8 cellular contexts compared by ENCODE assay signal in genomic region chr9:113993838-113994540, GRCh38.
DNase-seq lines count a peak whose midpoint lies in the region; ATAC-seq and TF ChIP-seq lines count a peak whose summit lies in the region.

No MANE protein-coding gene starts in this region.

- DNase-seq in Ammon's horn (ENCODE audit: low spot score): peak; percentile 94
- peak; percentile 85 to 95 for DNase-seq in NCI-H2081 (lab: John Stamatoyannopoulos, UW)
- peak; percentile 93 for DNase-seq in coronary artery (ENCODE audit: low spot score)
- peak; percentile 59 to 72 (median 60) for DNase-seq in mucosa of descending colon
- DNase-seq in hepatic stellate cell (ENCODE audit: low spot score): no peak
- no peak for DNase-seq in WTC11 (ENCODE audit: low spot score)

- H3K27ac ChIP-seq in coronary artery: peak overlapping the region in 1 of 2 donors; percentile 51

- no peaks in the 10 kb centered on the region for H3K9me3 Mint-ChIP-seq in WTC11

- no peaks in the 10 kb centered on the region for H3K27me3 Mint-ChIP-seq in WTC11 (ENCODE audit: low read depth)

- no peak overlapping the region for H3K4me3 Mint-ChIP-seq in WTC11

- H3K4me3 ChIP-seq in coronary artery: peak overlapping the region; percentile 42
- no peak overlapping the region for H3K4me3 ChIP-seq in mucosa of descending colon

- CTCF ChIA-PET in WTC11 (lab: Charles Lee): interaction anchor here (0.8 kb wide), 1 partner anchor 31 kb away, joined by 3 read pairs; no protein-coding TSS in a partner anchor

- H3K27ac Mint-ChIP-seq in WTC11: no peak overlapping the region

- peaks cover 3% of the 10 kb centered on the region for H3K4me1 ChIP-seq in mucosa of descending colon (ENCODE audit: low read depth)

- intact Hi-C loops in mucosa of descending colon (cut with DNase I, micrococcal nuclease): no loop called here

- POLR2A ChIA-PET in WTC11 (lab: Charles Lee): no interaction called here

- no peaks in the 10 kb centered on the region for H3K36me3 ChIP-seq in mucosa of descending colon (ENCODE audit: low read depth)

- TF ChIP-seq CTCF in coronary artery (IDR thresholded peaks at IDR 0.05) (no peak), mucosa of descending colon (IDR thresholded peaks at IDR 0.05) (no peak), WTC11 (IDR thresholded peaks at IDR 0.05) (no peak)

- no peaks in the 10 kb centered on the region for H3K9me3 ChIP-seq in mucosa of descending colon

- ATAC-seq in mucosa of descending colon (peak; percentile 82), HG02885 (IDR thresholded peaks at IDR 0.05; ENCODE audit: poor library complexity, unreplicated experiment) (no peak), GM21717 (IDR thresholded peaks at IDR 0.05; ENCODE audit: unreplicated experiment) (no peak), WTC11 (no peak)

- H3K36me3 Mint-ChIP-seq in WTC11: peaks cover 8% of the 10 kb centered on the region

- H3K4me1 Mint-ChIP-seq in WTC11: no peaks in the 10 kb centered on the region

TF ChIP-seq in WTC11, 78 proteins besides CTCF, POLR2A, EP300 and RAD21:
- TF ChIP-seq AFF4 (CRISPR knock-in tag; IDR thresholded peaks at IDR 0.05; ENCODE audit: borderline replicate concordance) (no peak), TP53 (CRISPR knock-in tag; IDR thresholded peaks at IDR 0.05) (no peak), ZNF317 (CRISPR knock-in tag; IDR thresholded peaks at IDR 0.05; ENCODE audit: borderline replicate concordance, low read depth) (no peak), ATF3 (CRISPR knock-in tag; conservative IDR thresholded peaks at IDR 0.05) (no peak), NR2C2 (CRISPR knock-in tag; IDR thresholded peaks at IDR 0.05) (no peak), OVOL2 (CRISPR knock-in tag; IDR thresholded peaks at IDR 0.05; ENCODE audit: borderline replicate concordance) (no peak), SMAD4 (CRISPR knock-in tag; IDR thresholded peaks at IDR 0.05) (no peak), MLX (CRISPR knock-in tag; IDR thresholded peaks at IDR 0.05) (no peak), HMGA2 (CRISPR knock-in tag; IDR thresholded peaks at IDR 0.05) (no peak)
- TF ChIP-seq, protein P1, sequence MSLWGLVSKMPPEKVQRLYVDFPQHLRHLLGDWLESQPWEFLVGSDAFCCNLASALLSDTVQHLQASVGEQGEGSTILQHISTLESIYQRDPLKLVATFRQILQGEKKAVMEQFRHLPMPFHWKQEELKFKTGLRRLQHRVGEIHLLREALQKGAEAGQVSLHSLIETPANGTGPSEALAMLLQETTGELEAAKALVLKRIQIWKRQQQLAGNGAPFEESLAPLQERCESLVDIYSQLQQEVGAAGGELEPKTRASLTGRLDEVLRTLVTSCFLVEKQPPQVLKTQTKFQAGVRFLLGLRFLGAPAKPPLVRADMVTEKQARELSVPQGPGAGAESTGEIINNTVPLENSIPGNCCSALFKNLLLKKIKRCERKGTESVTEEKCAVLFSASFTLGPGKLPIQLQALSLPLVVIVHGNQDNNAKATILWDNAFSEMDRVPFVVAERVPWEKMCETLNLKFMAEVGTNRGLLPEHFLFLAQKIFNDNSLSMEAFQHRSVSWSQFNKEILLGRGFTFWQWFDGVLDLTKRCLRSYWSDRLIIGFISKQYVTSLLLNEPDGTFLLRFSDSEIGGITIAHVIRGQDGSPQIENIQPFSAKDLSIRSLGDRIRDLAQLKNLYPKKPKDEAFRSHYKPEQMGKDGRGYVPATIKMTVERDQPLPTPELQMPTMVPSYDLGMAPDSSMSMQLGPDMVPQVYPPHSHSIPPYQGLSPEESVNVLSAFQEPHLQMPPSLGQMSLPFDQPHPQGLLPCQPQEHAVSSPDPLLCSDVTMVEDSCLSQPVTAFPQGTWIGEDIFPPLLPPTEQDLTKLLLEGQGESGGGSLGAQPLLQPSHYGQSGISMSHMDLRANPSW (CRISPR knock-in tag; conservative IDR thresholded peaks at IDR 0.05; ENCODE audit: low read depth): no peak
- TF ChIP-seq, protein P2, sequence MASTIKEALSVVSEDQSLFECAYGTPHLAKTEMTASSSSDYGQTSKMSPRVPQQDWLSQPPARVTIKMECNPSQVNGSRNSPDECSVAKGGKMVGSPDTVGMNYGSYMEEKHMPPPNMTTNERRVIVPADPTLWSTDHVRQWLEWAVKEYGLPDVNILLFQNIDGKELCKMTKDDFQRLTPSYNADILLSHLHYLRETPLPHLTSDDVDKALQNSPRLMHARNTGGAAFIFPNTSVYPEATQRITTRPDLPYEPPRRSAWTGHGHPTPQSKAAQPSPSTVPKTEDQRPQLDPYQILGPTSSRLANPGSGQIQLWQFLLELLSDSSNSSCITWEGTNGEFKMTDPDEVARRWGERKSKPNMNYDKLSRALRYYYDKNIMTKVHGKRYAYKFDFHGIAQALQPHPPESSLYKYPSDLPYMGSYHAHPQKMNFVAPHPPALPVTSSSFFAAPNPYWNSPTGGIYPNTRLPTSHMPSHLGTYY (CRISPR knock-in tag; IDR thresholded peaks at IDR 0.05): no peak
- TF ChIP-seq, protein P3, sequence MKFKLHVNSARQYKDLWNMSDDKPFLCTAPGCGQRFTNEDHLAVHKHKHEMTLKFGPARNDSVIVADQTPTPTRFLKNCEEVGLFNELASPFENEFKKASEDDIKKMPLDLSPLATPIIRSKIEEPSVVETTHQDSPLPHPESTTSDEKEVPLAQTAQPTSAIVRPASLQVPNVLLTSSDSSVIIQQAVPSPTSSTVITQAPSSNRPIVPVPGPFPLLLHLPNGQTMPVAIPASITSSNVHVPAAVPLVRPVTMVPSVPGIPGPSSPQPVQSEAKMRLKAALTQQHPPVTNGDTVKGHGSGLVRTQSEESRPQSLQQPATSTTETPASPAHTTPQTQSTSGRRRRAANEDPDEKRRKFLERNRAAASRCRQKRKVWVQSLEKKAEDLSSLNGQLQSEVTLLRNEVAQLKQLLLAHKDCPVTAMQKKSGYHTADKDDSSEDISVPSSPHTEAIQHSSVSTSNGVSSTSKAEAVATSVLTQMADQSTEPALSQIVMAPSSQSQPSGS (CRISPR knock-in tag; IDR thresholded peaks at IDR 0.05; ENCODE audit: borderline replicate concordance, low read depth): no peak

Comparison
In these comparisons a context has a peak if more than half of its experiments do, and no peak if none do; other contexts are left out.
1. DNase-seq: peak in Ammon's horn (single experiment), NCI-H2081 (2 of 2), coronary artery (single experiment) and mucosa of descending colon (3 of 3); none in hepatic stellate cell (single experiment) and WTC11 (single experiment).